1 cellular context compared by ENCODE assay signal in genomic region chr17:59850311-59850710, GRCh38.
TF ChIP-seq lines count a peak whose summit lies in the region.

No MANE protein-coding gene starts in this region.

TF ChIP-seq in HepG2, 621 proteins besides CTCF, POLR2A, EP300 and RAD21:
- TF ChIP-seq, protein P1, sequence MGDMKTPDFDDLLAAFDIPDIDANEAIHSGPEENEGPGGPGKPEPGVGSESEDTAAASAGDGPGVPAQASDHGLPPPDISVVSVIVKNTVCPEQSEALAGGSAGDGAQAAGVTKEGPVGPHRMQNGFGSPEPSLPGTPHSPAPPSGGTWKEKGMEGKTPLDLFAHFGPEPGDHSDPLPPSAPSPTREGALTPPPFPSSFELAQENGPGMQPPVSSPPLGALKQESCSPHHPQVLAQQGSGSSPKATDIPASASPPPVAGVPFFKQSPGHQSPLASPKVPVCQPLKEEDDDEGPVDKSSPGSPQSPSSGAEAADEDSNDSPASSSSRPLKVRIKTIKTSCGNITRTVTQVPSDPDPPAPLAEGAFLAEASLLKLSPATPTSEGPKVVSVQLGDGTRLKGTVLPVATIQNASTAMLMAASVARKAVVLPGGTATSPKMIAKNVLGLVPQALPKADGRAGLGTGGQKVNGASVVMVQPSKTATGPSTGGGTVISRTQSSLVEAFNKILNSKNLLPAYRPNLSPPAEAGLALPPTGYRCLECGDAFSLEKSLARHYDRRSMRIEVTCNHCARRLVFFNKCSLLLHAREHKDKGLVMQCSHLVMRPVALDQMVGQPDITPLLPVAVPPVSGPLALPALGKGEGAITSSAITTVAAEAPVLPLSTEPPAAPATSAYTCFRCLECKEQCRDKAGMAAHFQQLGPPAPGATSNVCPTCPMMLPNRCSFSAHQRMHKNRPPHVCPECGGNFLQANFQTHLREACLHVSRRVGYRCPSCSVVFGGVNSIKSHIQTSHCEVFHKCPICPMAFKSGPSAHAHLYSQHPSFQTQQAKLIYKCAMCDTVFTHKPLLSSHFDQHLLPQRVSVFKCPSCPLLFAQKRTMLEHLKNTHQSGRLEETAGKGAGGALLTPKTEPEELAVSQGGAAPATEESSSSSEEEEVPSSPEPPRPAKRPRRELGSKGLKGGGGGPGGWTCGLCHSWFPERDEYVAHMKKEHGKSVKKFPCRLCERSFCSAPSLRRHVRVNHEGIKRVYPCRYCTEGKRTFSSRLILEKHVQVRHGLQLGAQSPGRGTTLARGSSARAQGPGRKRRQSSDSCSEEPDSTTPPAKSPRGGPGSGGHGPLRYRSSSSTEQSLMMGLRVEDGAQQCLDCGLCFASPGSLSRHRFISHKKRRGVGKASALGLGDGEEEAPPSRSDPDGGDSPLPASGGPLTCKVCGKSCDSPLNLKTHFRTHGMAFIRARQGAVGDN (CRISPR knock-in tag; IDR thresholded peaks at IDR 0.05): peak; percentile 21; the same call in 1 of the 2 replicates
